Comparison of ENCODE assay signal across 21 cellular contexts in the genomic region with DNA sequence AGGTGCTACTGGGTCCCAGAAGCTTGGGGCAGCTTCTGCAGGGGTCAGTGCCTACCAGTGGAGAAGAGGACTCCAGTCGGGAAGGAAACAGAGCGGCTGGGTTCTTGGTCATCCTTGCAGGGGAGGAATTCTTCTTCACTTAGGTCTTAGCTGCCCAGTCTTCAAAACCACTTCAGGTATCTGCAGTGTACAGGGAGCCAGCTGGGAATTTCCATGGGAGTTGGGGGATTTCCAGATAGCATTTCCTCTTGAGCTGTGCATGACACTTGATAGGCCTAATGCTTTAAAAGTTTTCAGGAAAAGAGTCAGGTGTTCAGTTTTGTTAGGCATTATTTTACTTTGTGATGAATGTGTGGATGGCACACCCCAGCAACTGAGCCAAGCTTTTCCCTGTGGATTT. TPM values are rescaled to one million over a fixed set of nuclear protein-coding genes. Genes with fewer than 3 reads are reported as not detected.
DNase-seq lines count a peak whose midpoint lies in the region; ATAC-seq and TF ChIP-seq lines count a peak whose summit lies in the region.
"Had no signal": no experiment of that assay in that cellular context is flagged by ENCODE, and none has a peak within 500 bp of the region (broad histone marks: within the 10 kb centered on the region; RNA-seq: fewer than 3 reads in every experiment).

No MANE protein-coding gene starts in this region.

- H3K4me1 Mint-ChIP-seq in mesothelial cell of epicardium: no peaks in the 10 kb centered on the region

- TF ChIP-seq CTCF in coronary artery (IDR thresholded peaks at IDR 0.05) (no peak), mesothelial cell of epicardium (IDR thresholded peaks at IDR 0.05; ENCODE audit: unreplicated experiment) (no peak)

- H3K4me3 Mint-ChIP-seq in mesothelial cell of epicardium: no peak overlapping the region
- H3K4me3 Mint-ChIP-seq: CD8-positive, alpha-beta T cell had no signal

- no peaks in the 10 kb centered on the region for H3K27me3 Mint-ChIP-seq in mesothelial cell of epicardium (ENCODE audit: low read depth)

- no peak overlapping the region for H3K27ac Mint-ChIP-seq in mesothelial cell of epicardium
- H3K27ac Mint-ChIP-seq: CD8-positive, alpha-beta T cell had no signal

- H3K9me3 Mint-ChIP-seq in mesothelial cell of epicardium: peaks cover 13% of the 10 kb centered on the region

- peak; percentile 15 for DNase-seq in Daoy (ENCODE audit: low read depth)
- peak; percentile 18 for DNase-seq in M059J (ENCODE audit: low read depth)
- peak; percentile 47 for DNase-seq in dermis blood vessel endothelial cell
- peak; percentile 14 for DNase-seq in stimulated activated CD8-positive, alpha-beta memory T cell treated with anti-CD3 and anti-CD28 coated beads, Interleukin-4, amount 100 ng/mL, for 48 hours
- no peak for DNase-seq in coronary artery (ENCODE audit: low spot score)
- DNase-seq in left lobe of liver (ENCODE audit: low spot score): no peak
- no peak for DNase-seq in NCI-H1105 treated with DMSO at 0.1 percent for 48 hours (lab: John Stamatoyannopoulos, UW)
- DNase-seq in mesothelial cell of epicardium (ENCODE audit: low spot score in 2 of 2, unreplicated experiment in 2 of 2): no peak
- DNase-seq: DMS79, NCI-H1105, NCI-H1694, NCI-H510A treated with DMSO at 0.1 percent for 48 hours, NCI-H774, OCI-M1, SHP77 treated with DMSO at 0.1 percent for 48 hours, SK-N-SH had no signal

- peaks cover 5% of the 10 kb centered on the region for H3K36me3 Mint-ChIP-seq in mesothelial cell of epicardium
- H3K36me3 Mint-ChIP-seq: CD8-positive, alpha-beta T cell had no signal

- no peak for ATAC-seq in left lobe of liver
- ATAC-seq: CD8-positive, alpha-beta T cell had no signal

- no peak overlapping the region for H3K27ac ChIP-seq in coronary artery
- H3K27ac ChIP-seq: BLaER1 treated with 17β-estradiol and CSF1 and Interleukin-3, amounts not matched to agents 10 nM and 100 nM had no signal

- no peak overlapping the region for H3K4me3 ChIP-seq in coronary artery
- H3K4me3 ChIP-seq: BLaER1 treated with 17β-estradiol and CSF1 and Interleukin-3, amounts not matched to agents 10 nM and 100 nM; HAP-1; K562 had no signal

RNA-seq across cellular contexts. Expression of a gene that starts 58.1 kb away (rescaled TPM):
- 0.17 TPM in 1 of 2 replicates, not detected in the other for total RNA-seq in Daoy (2014; rRNA removed; shearing (Covaris generic))
- total RNA-seq in M059J (2014; rRNA removed; shearing (Covaris generic)): not detected in 2 replicates
- total RNA-seq in dermis blood vessel endothelial cell: 0.05 TPM in 1 of 2 replicates, not detected in the other
- total RNA-seq in left lobe of liver: 0.05 TPM
- total RNA-seq in mesothelial cell of epicardium: 0.11 to 0.38 TPM (median 0.22 TPM) in 3 replicates
- total RNA-seq: CD8-positive, alpha-beta T cell; RPMI7951 had no signal

Comparison
In these comparisons a context has a peak if more than half of its experiments do, and no peak if none do; other contexts are left out.
1. DNase-seq: peak in Daoy (single experiment), M059J (single experiment), dermis blood vessel endothelial cell (single experiment) and stimulated activated CD8-positive, alpha-beta memory T cell treated with anti-CD3 and anti-CD28 coated beads, Interleukin-4, amount 100 ng/mL, for 48 hours (single experiment); none in coronary artery (single experiment), left lobe of liver (single experiment), NCI-H1105 treated with DMSO at 0.1 percent for 48 hours (single experiment) and mesothelial cell of epicardium (0 of 2).